In genomic region chr13:48412881-48413351, GRCh38 we compare ENCODE assay signal across 8 cellular contexts. TPM values are rescaled to one million over a fixed set of nuclear protein-coding genes. Genes with fewer than 3 reads are reported as not detected.
DNase-seq lines count a peak whose midpoint lies in the region; ATAC-seq and TF ChIP-seq lines count a peak whose summit lies in the region.

Gene LPAR6, minus strand, starts transcription at chr13:48413113. Its CDS starts 690 bp downstream, at chr13:48412423.

- no peak within 1 kb of the TSS for H2AFZ ChIP-seq in GM23338

- H3K27me3 ChIP-seq in GM23338 (ENCODE audit: insufficient read depth), result no peaks in the 10 kb centered on the region

- H3K36me3 Mint-ChIP-seq in GM23338 (ENCODE audit: low read depth), result peaks cover 22% of the 10 kb centered on the region
- peaks cover 52% of the 10 kb centered on the region for H3K36me3 Mint-ChIP-seq in stimulated activated memory B cell treated with anti-CD40 and anti-IgM and Interleukin-4, amounts not matched to agents 10 μg/mL and 1 μg/mL and 100 μg/mL, for 72 hours

- H3K4me1 ChIP-seq in GM23338 (ENCODE audit: insufficient read depth), result peaks cover 26% of the 10 kb centered on the region

- no peaks in the 10 kb centered on the region for H3K27me3 Mint-ChIP-seq in GM23338 (ENCODE audit: insufficient read depth, low read depth, poor library complexity)
- no peaks in the 10 kb centered on the region for H3K27me3 Mint-ChIP-seq in stimulated activated memory B cell treated with anti-CD40 and anti-IgM and Interleukin-4, amounts not matched to agents 10 μg/mL and 1 μg/mL and 100 μg/mL, for 72 hours

- H3K27ac ChIP-seq in GM23338 (ENCODE audit: low read depth), result peak within 1 kb of the TSS; percentile 66

- TF ChIP-seq CTCF in GM23338 (conservative IDR thresholded peaks at IDR 0.05; ENCODE audit: low read depth in 2 of 2) (no peak), epithelial cell of proximal tubule (conservative IDR thresholded peaks at IDR 0.05; ENCODE audit: low read depth, low read length) (no peak), GM13976 (IDR thresholded peaks at IDR 0.05; ENCODE audit: borderline replicate concordance, control extremely low read depth, extremely low read depth, insufficient read depth, missing control alignments) (no peak)

- no peaks in the 10 kb centered on the region for H3K36me3 ChIP-seq in GM23338 (ENCODE audit: insufficient read depth)

- no peaks in the 10 kb centered on the region for H3K79me2 ChIP-seq in GM23338 (replicated peaks; ENCODE audit: insufficient read depth)

- H3F3A ChIP-seq in GM23338 (replicated peaks; ENCODE audit: low read depth), result no peaks in the 10 kb centered on the region

- peak; percentile 73 for ATAC-seq in GM23338
- no peak for ATAC-seq in stimulated activated memory B cell treated with anti-CD40 and anti-IgM and Interleukin-4, amounts not matched to agents 10 μg/mL and 1 μg/mL and 100 μg/mL, for 72 hours

- peak within 1 kb of the TSS; percentile 36 for H3K4me3 ChIP-seq in GM23338
- H3K4me3 ChIP-seq in epithelial cell of proximal tubule (ENCODE audit: low read depth, low read length), result peak within 1 kb of the TSS; percentile 69

- peak within 1 kb of the TSS; percentile 79 for H3K4me3 Mint-ChIP-seq in GM23338
- no peak within 1 kb of the TSS for H3K4me3 Mint-ChIP-seq in stimulated activated memory B cell treated with anti-CD40 and anti-IgM and Interleukin-4, amounts not matched to agents 10 μg/mL and 1 μg/mL and 100 μg/mL, for 72 hours

- H4K20me1 ChIP-seq in GM23338 (replicated peaks; ENCODE audit: insufficient read depth), result no peaks in the 10 kb centered on the region

- peak; percentile 35 for DNase-seq in GM23338 (ENCODE audit: low spot score)
- peak; percentile 7 to 77 for DNase-seq in SW 1271 (lab: John Stamatoyannopoulos, UW)
- no peak for DNase-seq in epithelial cell of proximal tubule (ENCODE audit: low read depth)
- DNase-seq in mucosa of gallbladder (ENCODE audit: low spot score), result peak; percentile 34
- no peak for DNase-seq in ureter (ENCODE audit: low spot score)
- no peak for DNase-seq in COR-L47 (lab: John Stamatoyannopoulos, UW)
- no peak for DNase-seq in GM13976 (ENCODE audit: low spot score)

- peaks cover 19% of the 10 kb centered on the region; the same call in 2 of the 3 replicates for H3K9me3 Mint-ChIP-seq in GM23338
- no peaks in the 10 kb centered on the region for H3K9me3 Mint-ChIP-seq in stimulated activated memory B cell treated with anti-CD40 and anti-IgM and Interleukin-4, amounts not matched to agents 10 μg/mL and 1 μg/mL and 100 μg/mL, for 72 hours

- in situ Hi-C loops in GM13976 (cut with MboI; ENCODE audit: low sequenced_read_pairs, unreplicated experiment), result no loop called here

- peaks cover 21% of the 10 kb centered on the region for H3K4me1 Mint-ChIP-seq in GM23338
- H3K4me1 Mint-ChIP-seq in stimulated activated memory B cell treated with anti-CD40 and anti-IgM and Interleukin-4, amounts not matched to agents 10 μg/mL and 1 μg/mL and 100 μg/mL, for 72 hours, result no peaks in the 10 kb centered on the region

- peak within 1 kb of the TSS; percentile 82 for H3K27ac Mint-ChIP-seq in GM23338
- H3K27ac Mint-ChIP-seq in stimulated activated memory B cell treated with anti-CD40 and anti-IgM and Interleukin-4, amounts not matched to agents 10 μg/mL and 1 μg/mL and 100 μg/mL, for 72 hours, result no peak within 1 kb of the TSS

- H3K9me2 ChIP-seq in GM23338 (ENCODE audit: insufficient read depth), result no peaks in the 10 kb centered on the region

- H3K4me2 ChIP-seq in GM23338, result peak within 1 kb of the TSS; percentile 61

TF ChIP-seq in GM23338, 12 proteins besides CTCF, POLR2A, EP300 and RAD21:
- TF ChIP-seq NANOG (IDR thresholded peaks at IDR 0.05; ENCODE audit: borderline replicate concordance) (0 out of 2 replicates have a peak, but pooled peaks have one; percentile 12), EZH2phosphoT487 (IDR thresholded peaks at IDR 0.05; ENCODE audit: unreplicated experiment) (no peak)

RNA-seq across cellular contexts. Expression of gene LPAR6, which starts in this region (rescaled TPM):
- 1.4 and 2.6 TPM in 2 replicates for total RNA-seq in GM23338 (2014; rRNA removed; shearing (Covaris generic))
- polyA plus RNA-seq in GM23338 (2016; fragmentation: Nextera tagmentation; extraction: Ambion mirVana), result 1.9 and 2.1 TPM in 2 replicates
- total RNA-seq in epithelial cell of proximal tubule (2.1 and 2.4 TPM in 2 replicates), mucosa of gallbladder (34.9 TPM), ureter (38.4 TPM)

Comparison
In these comparisons a context has a peak if more than half of its experiments do, and no peak if none do; other contexts are left out.
1. RNA of gene LPAR6 (total RNA-seq): 38.4 TPM in ureter (single experiment) and 34.9 TPM in mucosa of gallbladder (single experiment); 2.1 to 2.4 TPM in epithelial cell of proximal tubule and 1.4 to 2.6 TPM in GM23338; every median in the first group is over 10 times any median in the second.
2. DNase-seq: peak in GM23338 (single experiment), SW 1271 (2 of 2) and mucosa of gallbladder (single experiment); none in epithelial cell of proximal tubule (single experiment), ureter (single experiment), COR-L47 (single experiment) and GM13976 (single experiment).